ENCODE assay signal across 27 cellular contexts in genomic region chr3:100761951-100762350, GRCh38.
"Had no signal": no experiment of that assay in that cellular context is flagged by ENCODE, and none has a peak within 500 bp of the region (broad histone marks: within the 10 kb centered on the region; RNA-seq: fewer than 3 reads in every experiment).

No MANE protein-coding gene starts in this region.

- DNase-seq: activated CD4-positive, alpha-beta memory T cell treated with anti-CD3 and anti-CD28 coated beads, Interleukin-2, amount 10 ng/mL, durations not matched to agents 7 days and 5 days; activated CD4-positive, alpha-beta T cell treated with anti-CD3 and anti-CD28 coated beads, Interleukin-2, amount 50 U/mL, for 4 hours; activated CD4-positive, CD25-positive, alpha-beta regulatory T cell; activated CD4-positive, CD25-positive, alpha-beta regulatory T cell treated with anti-CD3 and anti-CD28 coated beads, Interleukin-2, amount 50 U/mL, for 72 hours; activated CD8-positive, alpha-beta memory T cell treated with anti-CD3 and anti-CD28 coated beads, Interleukin-2, amount 50 U/mL, for 48 hours; activated gamma-delta T cell; activated naive CD4-positive, alpha-beta T cell; activated naive CD8-positive, alpha-beta T cell treated with anti-CD3 and anti-CD28 coated beads, Interleukin-2, amount 10 ng/mL, durations not matched to agents 7 days and 5 days; activated T-cell treated with anti-CD3 and anti-CD28 coated beads for 4 hours; activated T-cell treated with anti-CD3 and anti-CD28 coated beads, Interleukin-2, amount 50 U/mL, for 24 hours; central memory CD4-positive, alpha-beta T cell; cerebellar nuclear complex; colonic mucosa; effector CD4-positive, alpha-beta T cell; effector memory CD8-positive, alpha-beta T cell; foreskin fibroblast; head of caudate nucleus; hippocampal formation had no signal

- H3K27me3 ChIP-seq: ascending aorta, breast epithelium, cardiac muscle cell, colonic mucosa had no signal

- H3K4me3 ChIP-seq: ascending aorta, breast epithelium, cardiac muscle cell, colonic mucosa had no signal

- H3K4me3 Mint-ChIP-seq: activated CD4-positive, alpha-beta memory T cell treated with anti-CD3 and anti-CD28 coated beads, Interleukin-2, amount 10 ng/mL, durations not matched to agents 7 days and 5 days; activated CD4-positive, alpha-beta T cell treated with anti-CD3 and anti-CD28 coated beads for 36 hours; activated CD4-positive, alpha-beta T cell treated with anti-CD3 and anti-CD28 coated beads, Interleukin-2, amount 10 ng/mL, durations not matched to agents 7 days and 5 days; activated naive CD4-positive, alpha-beta T cell treated with anti-CD3 and anti-CD28 coated beads, Interleukin-2, amount 10 ng/mL, durations not matched to agents 7 days and 5 days; activated naive CD8-positive, alpha-beta T cell treated with anti-CD3 and anti-CD28 coated beads, Interleukin-2, amount 10 ng/mL, durations not matched to agents 7 days and 5 days; activated T-cell treated with anti-CD3 and anti-CD28 coated beads, Interleukin-2, amount 50 U/mL, for 24 hours; activated T-cell treated with anti-CD3 and anti-CD28 coated beads, Interleukin-2, amount 50 U/mL, for 72 hours; brain; effector memory CD8-positive, alpha-beta T cell had no signal

- H3K36me3 ChIP-seq: ascending aorta, breast epithelium, cardiac muscle cell, colonic mucosa had no signal

- H3K27ac ChIP-seq: ascending aorta, breast epithelium, cardiac muscle cell, colonic mucosa had no signal

- H3K36me3 Mint-ChIP-seq: activated naive CD4-positive, alpha-beta T cell treated with anti-CD3 and anti-CD28 coated beads, Interleukin-2, amount 50 U/mL, for 72 hours had no signal

- H3K27ac Mint-ChIP-seq: activated CD4-positive, alpha-beta memory T cell treated with anti-CD3 and anti-CD28 coated beads, Interleukin-2, amount 10 ng/mL, durations not matched to agents 7 days and 5 days; activated CD4-positive, alpha-beta T cell treated with anti-CD3 and anti-CD28 coated beads for 36 hours; activated CD4-positive, alpha-beta T cell treated with anti-CD3 and anti-CD28 coated beads, Interleukin-2, amount 10 ng/mL, durations not matched to agents 7 days and 5 days; activated naive CD4-positive, alpha-beta T cell treated with anti-CD3 and anti-CD28 coated beads, Interleukin-2, amount 10 ng/mL, durations not matched to agents 7 days and 5 days; activated naive CD4-positive, alpha-beta T cell treated with anti-CD3 and anti-CD28 coated beads, Interleukin-2, amount 50 U/mL, for 72 hours; activated naive CD8-positive, alpha-beta T cell treated with anti-CD3 and anti-CD28 coated beads, Interleukin-2, amount 10 ng/mL, durations not matched to agents 7 days and 5 days; activated T-cell treated with anti-CD3 and anti-CD28 coated beads, Interleukin-2, amount 50 U/mL, for 24 hours; activated T-cell treated with anti-CD3 and anti-CD28 coated beads, Interleukin-2, amount 50 U/mL, for 72 hours had no signal

- H3K27me3 Mint-ChIP-seq: activated CD4-positive, alpha-beta memory T cell treated with anti-CD3 and anti-CD28 coated beads, Interleukin-2, amount 10 ng/mL, durations not matched to agents 7 days and 5 days; activated CD4-positive, alpha-beta T cell treated with anti-CD3 and anti-CD28 coated beads, Interleukin-2, amount 10 ng/mL, durations not matched to agents 7 days and 5 days; activated naive CD4-positive, alpha-beta T cell treated with anti-CD3 and anti-CD28 coated beads, Interleukin-2, amount 10 ng/mL, durations not matched to agents 7 days and 5 days; activated T-cell treated with anti-CD3 and anti-CD28 coated beads, Interleukin-2, amount 50 U/mL, for 24 hours had no signal

- H3K4me1 ChIP-seq: ascending aorta, breast epithelium, colonic mucosa had no signal

- H3K9me3 ChIP-seq: ascending aorta, breast epithelium, colonic mucosa had no signal

- H3K9me3 Mint-ChIP-seq: activated CD4-positive, alpha-beta memory T cell treated with anti-CD3 and anti-CD28 coated beads, Interleukin-2, amount 10 ng/mL, durations not matched to agents 7 days and 5 days; activated CD4-positive, alpha-beta T cell treated with anti-CD3 and anti-CD28 coated beads, Interleukin-2, amount 10 ng/mL, durations not matched to agents 7 days and 5 days; activated naive CD4-positive, alpha-beta T cell treated with anti-CD3 and anti-CD28 coated beads, Interleukin-2, amount 10 ng/mL, durations not matched to agents 7 days and 5 days; activated naive CD4-positive, alpha-beta T cell treated with anti-CD3 and anti-CD28 coated beads, Interleukin-2, amount 50 U/mL, for 72 hours; activated naive CD8-positive, alpha-beta T cell treated with anti-CD3 and anti-CD28 coated beads, Interleukin-2, amount 10 ng/mL, durations not matched to agents 7 days and 5 days; activated T-cell treated with anti-CD3 and anti-CD28 coated beads, Interleukin-2, amount 50 U/mL, for 24 hours; activated T-cell treated with anti-CD3 and anti-CD28 coated beads, Interleukin-2, amount 50 U/mL, for 72 hours; brain; effector memory CD8-positive, alpha-beta T cell had no signal
